Comparison of ENCODE assay signal across 22 cellular contexts in genomic region chr10:26278295-26278694, GRCh38.
A peak's percentile ranks its signal among the peaks of the same experiment; 100 is the strongest.
DNase-seq lines count a peak whose midpoint lies in the region; ATAC-seq, FAIRE-seq and TF ChIP-seq lines count a peak whose summit lies in the region.
"Had no signal": no experiment of that assay in that cellular context is flagged by ENCODE, and none has a peak within 500 bp of the region (broad histone marks: within the 10 kb centered on the region; RNA-seq: fewer than 3 reads in every experiment).

No MANE protein-coding gene starts in this region.

- H3K36me3 ChIP-seq in HepG2 (replicated peaks in 1 of 2; ENCODE audit: control insufficient read depth in 1 of 2, insufficient read depth in 2 of 2, low read length in 2 of 2) (no peaks in the 10 kb centered on the region), right lobe of liver (no peaks in the 10 kb centered on the region), H1 (ENCODE audit: control insufficient read depth in 2 of 4, insufficient read depth in 4 of 4, low read length in 3 of 4) (no peaks in the 10 kb centered on the region), trophoblast cell (ENCODE audit: control insufficient read depth in 1 of 2, insufficient read depth in 2 of 2, low read length in 2 of 2) (no peaks in the 10 kb centered on the region)
- H3K36me3 ChIP-seq: BE2C, BLaER1 had no signal

- H3K9me3 ChIP-seq in HepG2 (ENCODE audit: low read length): no peaks in the 10 kb centered on the region
- H3K9me3 ChIP-seq in right lobe of liver: no peaks in the 10 kb centered on the region
- H3K9me3 ChIP-seq in H1 (ENCODE audit: insufficient read depth in 2 of 2, low read depth in 1 of 2, low read length in 1 of 2): no peaks in the 10 kb centered on the region
- H3K9me3 ChIP-seq in trophoblast cell (ENCODE audit: insufficient read depth, low read depth, low read length): peaks cover 2% of the 10 kb centered on the region
- H3K9me3 ChIP-seq: BE2C, BLaER1, Caco-2 had no signal

- TF ChIP-seq RAD21 in HepG2 (CRISPR knock-in tag; IDR thresholded peaks at IDR 0.05) (no peak), H1 (IDR thresholded peaks at IDR 0.05 in 1 of 2, conservative IDR thresholded peaks at IDR 0.05 in 1 of 2; ENCODE audit: low read depth in 2 of 2, low read length in 2 of 2) (no peak)

- CTCF ChIA-PET in HepG2 (lab: Yijun Ruan, JAX; ENCODE audit: low intra/inter-chr PET ratio, low total read pairs): no interaction called here
- CTCF ChIA-PET in H1 (lab: Charles Lee; ENCODE audit: partially characterized antibody): interaction anchor here (3.7 kb wide), 1 partner anchor 403 kb away, joined by 11 read pairs; no protein-coding TSS in a partner anchor
- CTCF ChIA-PET in activated naive CD4-positive, alpha-beta T cell treated with anti-CD3 and anti-CD28 coated beads for 36 hours (lab: Charles Lee): no interaction called here

- DNase-seq in HepG2 (ENCODE audit: low spot score) (no peak), right lobe of liver (no peak), OCI-M1 (lab: John Stamatoyannopoulos, UW) (peak; percentile 9), H1 (ENCODE audit: low read depth in 1 of 2, low spot score in 2 of 2) (no peak), trophoblast cell (peak in 1 of 2 donors; percentile 12)
- no peak for DNase-seq in activated naive CD4-positive, alpha-beta T cell treated with anti-CD3 and anti-CD28 coated beads for 36 hours
- DNase-seq: ACHN; BE2C; C1 segment of cervical spinal cord; Caco-2; Calu3; CD4-positive, alpha-beta T cell; CD8-positive, alpha-beta T cell; DMS79 treated with DMSO at 0.1 percent for 48 hours; GF-D8 had no signal

- TF ChIP-seq CTCF in HepG2 (CRISPR knock-in tag; IDR thresholded peaks at IDR 0.05) (no peak), right lobe of liver (IDR thresholded peaks at IDR 0.05) (no peak), H1 (IDR thresholded peaks at IDR 0.05; ENCODE audit: control extremely low read depth in 1 of 3, insufficient read depth in 1 of 3, low read depth in 1 of 3, low read length in 3 of 3) (no peak)

- H2BK5ac ChIP-seq in H1 (ENCODE audit: low read depth, low read length) (no peak overlapping the region), trophoblast cell (ENCODE audit: low read depth, low read length, poor library complexity) (no peak overlapping the region)

- no peak overlapping the region for H3K18ac ChIP-seq in H1 (ENCODE audit: extremely low read depth, low read length)
- H3K18ac ChIP-seq in trophoblast cell (ENCODE audit: low read length): no peak overlapping the region

- no peak overlapping the region for H2AK5ac ChIP-seq in H1 (ENCODE audit: low read depth, low read length)
- peak overlapping the region; percentile 65 for H2AK5ac ChIP-seq in trophoblast cell (ENCODE audit: low read length)

- no peak overlapping the region for H2AFZ ChIP-seq in HepG2 (ENCODE audit: low read length)
- H2AFZ ChIP-seq in H1 (ENCODE audit: low read length): no peak overlapping the region
- no peak overlapping the region for H2AFZ ChIP-seq in trophoblast cell (ENCODE audit: insufficient read depth, low read length, poor library complexity)

- H2BK15ac ChIP-seq in H1 (ENCODE audit: low read length): no peak overlapping the region

- POLR2A ChIA-PET in HepG2 (lab: Yijun Ruan, JAX): no interaction called here
- POLR2A ChIA-PET in H1 (lab: Charles Lee; ENCODE audit: partially characterized antibody): no interaction called here

- no peak overlapping the region for H4K12ac ChIP-seq in trophoblast cell (ENCODE audit: low read depth, low read length)

- no peak overlapping the region for H2BK12ac ChIP-seq in H1 (ENCODE audit: low read depth, low read length)
- no peak overlapping the region for H2BK12ac ChIP-seq in trophoblast cell (ENCODE audit: low read length)

- H3K4me2 ChIP-seq in HepG2 (ENCODE audit: low read depth, low read length) (no peak overlapping the region), H1 (ENCODE audit: insufficient read depth in 1 of 2, low read depth in 2 of 2, low read length in 2 of 2) (no peak overlapping the region), trophoblast cell (ENCODE audit: low read length) (no peak overlapping the region)
- H3K4me2 ChIP-seq: BLaER1 had no signal

- no peaks in the 10 kb centered on the region for H3K36me3 Mint-ChIP-seq in activated naive CD4-positive, alpha-beta T cell treated with anti-CD3 and anti-CD28 coated beads for 36 hours (ENCODE audit: low read depth)
- H3K36me3 Mint-ChIP-seq: CD8-positive, alpha-beta T cell had no signal

- TF ChIP-seq EP300 in HepG2 (IDR thresholded peaks at IDR 0.05; ENCODE audit: low read depth in 2 of 2, low read length in 2 of 2): no peak
- no peak for TF ChIP-seq EP300 in HepG2 (CRISPR knock-in tag; IDR thresholded peaks at IDR 0.05; ENCODE audit: borderline replicate concordance)
- no peak for TF ChIP-seq EP300 in H1 (IDR thresholded peaks at IDR 0.05; ENCODE audit: borderline replicate concordance in 1 of 2, low read depth in 2 of 2, low read length in 2 of 2)

- H3K9me3 Mint-ChIP-seq in activated naive CD4-positive, alpha-beta T cell treated with anti-CD3 and anti-CD28 coated beads for 36 hours: no peaks in the 10 kb centered on the region
- H3K9me3 Mint-ChIP-seq: CD4-positive, alpha-beta T cell; CD8-positive, alpha-beta T cell had no signal

- H3K4me1 Mint-ChIP-seq in activated naive CD4-positive, alpha-beta T cell treated with anti-CD3 and anti-CD28 coated beads for 36 hours (ENCODE audit: low read depth): no peaks in the 10 kb centered on the region

- no peak overlapping the region for H4K5ac ChIP-seq in H1 (ENCODE audit: insufficient read length, low read depth, low read length)

- H3K4me3 Mint-ChIP-seq in activated naive CD4-positive, alpha-beta T cell treated with anti-CD3 and anti-CD28 coated beads for 36 hours: no peak overlapping the region
- H3K4me3 Mint-ChIP-seq: CD4-positive, alpha-beta T cell; CD8-positive, alpha-beta T cell had no signal

- H3K23ac ChIP-seq in H1 (ENCODE audit: insufficient read length): no peak overlapping the region
- no peak overlapping the region for H3K23ac ChIP-seq in trophoblast cell (ENCODE audit: low read length)

- FAIRE-seq in HepG2 (lab: Jason Lieb, UNC) (no peak), H1 (lab: Jason Lieb, UNC) (no peak)
- FAIRE-seq: D721Med, G401.6, GM12891 had no signal

- H4K20me1 ChIP-seq in HepG2 (ENCODE audit: insufficient read depth, low read length): no peaks in the 10 kb centered on the region
- no peaks in the 10 kb centered on the region for H4K20me1 ChIP-seq in H1 (replicated peaks in 1 of 2; ENCODE audit: control insufficient read depth in 1 of 2, insufficient read depth in 2 of 2, low read length in 2 of 2)
- H4K20me1 ChIP-seq: BLaER1 had no signal

- H3K27ac Mint-ChIP-seq in activated naive CD4-positive, alpha-beta T cell treated with anti-CD3 and anti-CD28 coated beads for 36 hours: no peak overlapping the region
- H3K27ac Mint-ChIP-seq: CD4-positive, alpha-beta T cell; CD8-positive, alpha-beta T cell had no signal

- ATAC-seq in HepG2 (no peak), right lobe of liver (no peak), GM18873 (IDR thresholded peaks at IDR 0.05; ENCODE audit: low FRiP score, unreplicated experiment) (no peak), HG02588 (IDR thresholded peaks at IDR 0.05; ENCODE audit: unreplicated experiment) (no peak)
- ATAC-seq: CD8-positive, alpha-beta T cell had no signal

- H3K27me3 ChIP-seq in HepG2 (ENCODE audit: control insufficient read depth in 1 of 2, insufficient read depth in 2 of 2, low read length in 2 of 2) (peaks cover 0 to 27% of the 10 kb centered on the region in 2 experiments; a peak in 2 of 5 replicates), right lobe of liver (no peaks in the 10 kb centered on the region), H1 (replicated peaks in 1 of 4; ENCODE audit: control insufficient read depth in 3 of 4, extremely low read depth in 1 of 4, insufficient read depth in 3 of 4, low read length in 3 of 4) (no peaks in the 10 kb centered on the region), trophoblast cell (ENCODE audit: insufficient read depth, low read length) (no peaks in the 10 kb centered on the region)
- H3K27me3 ChIP-seq: BE2C, BLaER1 had no signal

- H3K27me3 Mint-ChIP-seq in activated naive CD4-positive, alpha-beta T cell treated with anti-CD3 and anti-CD28 coated beads for 36 hours (ENCODE audit: low read depth): no peaks in the 10 kb centered on the region

- TF ChIP-seq POLR2A in HepG2 (IDR thresholded peaks at IDR 0.05; ENCODE audit: insufficient read depth in 1 of 2, low read depth in 2 of 2, low read length in 2 of 2) (no peak), right lobe of liver (IDR thresholded peaks at IDR 0.05) (no peak), H1 (IDR thresholded peaks at IDR 0.05; ENCODE audit: control extremely low read depth in 1 of 2, low read depth in 2 of 2, low read length in 2 of 2) (no peak)

- no peak overlapping the region for H3K27ac ChIP-seq in HepG2 (ENCODE audit: extremely low read length, insufficient read depth, low read length)
- no peak overlapping the region for H3K27ac ChIP-seq in right lobe of liver
- H3K27ac ChIP-seq in H1 (ENCODE audit: low read depth, low read length): no peak overlapping the region
- H3K27ac ChIP-seq in trophoblast cell (ENCODE audit: low read depth, low read length): peak overlapping the region; percentile 69
- H3K27ac ChIP-seq: 22Rv1, BLaER1 had no signal

- in situ Hi-C loops in HepG2 (cut with HindIII; ENCODE audit: extremely low pct_ligation_motif_present, low pct_unique_long_range_greater_than_20kb): no loop called here

- H2BK20ac ChIP-seq in H1 (ENCODE audit: low read length): no peak overlapping the region

- no peaks in the 10 kb centered on the region for H3K23me2 ChIP-seq in H1 (ENCODE audit: low read depth, low read length)

- no peak overlapping the region for H2BK120ac ChIP-seq in H1 (replicated peaks; ENCODE audit: low read depth, low read length)
- no peak overlapping the region for H2BK120ac ChIP-seq in trophoblast cell (ENCODE audit: insufficient read depth, low read length, poor library complexity)

- no peak overlapping the region for H3K56ac ChIP-seq in H1 (replicated peaks; ENCODE audit: insufficient read length, low read depth, low read length)

- no peaks in the 10 kb centered on the region for H3K79me2 ChIP-seq in HepG2 (ENCODE audit: insufficient read depth, low read length)
- H3K79me2 ChIP-seq in H1 (ENCODE audit: control insufficient read depth in 1 of 2, insufficient read depth in 2 of 2, low read length in 2 of 2): no peaks in the 10 kb centered on the region
- no peaks in the 10 kb centered on the region for H3K79me2 ChIP-seq in trophoblast cell (ENCODE audit: control insufficient read depth, insufficient read depth, low read length, poor library complexity)

- H3K79me1 ChIP-seq in H1 (ENCODE audit: low read depth, low read length) (no peaks in the 10 kb centered on the region), trophoblast cell (ENCODE audit: low read length) (no peaks in the 10 kb centered on the region)

- H3K4me1 ChIP-seq in HepG2 (ENCODE audit: insufficient read depth, low read length) (no peaks in the 10 kb centered on the region), right lobe of liver (no peaks in the 10 kb centered on the region), H1 (replicated peaks in 1 of 4; ENCODE audit: control insufficient read depth in 3 of 4, insufficient read depth in 4 of 4, low read length in 3 of 4) (no peaks in the 10 kb centered on the region), trophoblast cell (ENCODE audit: control insufficient read depth in 1 of 2, insufficient read depth in 2 of 2, low read length in 2 of 2) (peaks cover 5 to 15% of the 10 kb centered on the region in 2 experiments)
- H3K4me1 ChIP-seq: BE2C, BLaER1, Caco-2 had no signal

- H3K4ac ChIP-seq in H1 (replicated peaks; ENCODE audit: insufficient read length, low read depth, low read length) (no peak overlapping the region), trophoblast cell (ENCODE audit: low read depth, low read length) (no peak overlapping the region)

- intact Hi-C loops in HepG2 (cut with micrococcal nuclease; ENCODE audit: unreplicated experiment): no loop called here
- intact Hi-C loops in right lobe of liver (cut with DNase I): no loop called here
- intact Hi-C loops in activated naive CD4-positive, alpha-beta T cell treated with anti-CD3 and anti-CD28 coated beads for 36 hours (cut with micrococcal nuclease): no loop called here

- H3K4me3 ChIP-seq in HepG2 (replicated peaks in 1 of 3; ENCODE audit: insufficient read depth in 1 of 3, low read depth in 2 of 3, low read length in 3 of 3) (no peak overlapping the region), right lobe of liver (no peak overlapping the region), H1 (ENCODE audit: extremely low read depth in 1 of 4, insufficient read depth in 2 of 4, low read depth in 3 of 4, low read length in 4 of 4) (no peak overlapping the region), trophoblast cell (ENCODE audit: low read depth, low read length) (no peak overlapping the region)
- H3K4me3 ChIP-seq: BLaER1 had no signal

- WGBS in HepG2 (ENCODE audit: low lambda C conversion rate): 10% methylated on average over 3 of the region's 3 CpGs
- 86% methylated on average over 3 of the region's 3 CpGs for WGBS in right lobe of liver (ENCODE audit: insufficient coverage, low coverage, low lambda C conversion rate, missing lambda C conversion rate)
- WGBS in H1 (ENCODE audit: extremely low coverage in 1 of 2, insufficient coverage in 1 of 2, insufficient read length in 1 of 2, insufficient replicate concordance in 2 of 2, low coverage in 1 of 2, low lambda C conversion rate in 2 of 2, missing lambda C conversion rate in 1 of 2), 2 experiments: 95% methylated on average over 3 of the region's 3 CpGs; no CpG with 5 or more reads in 1 of the 2 experiments
- WGBS in trophoblast cell (ENCODE audit: extremely low coverage, insufficient coverage, insufficient read length): no CpG with 5 or more reads among the region's 3 CpGs

- H4K91ac ChIP-seq in H1 (replicated peaks; ENCODE audit: insufficient read length, low read length): no peak overlapping the region
- no peak overlapping the region for H4K91ac ChIP-seq in trophoblast cell (ENCODE audit: low read depth, low read length)

- no peak overlapping the region for H3K14ac ChIP-seq in H1 (ENCODE audit: insufficient read length)
- peak overlapping the region; percentile 46 for H3K14ac ChIP-seq in trophoblast cell (ENCODE audit: low read length)

- no TSS peak for BruUV-seq in HepG2 (replicated peaks; lab: Mats Ljungman, UMichigan)

- no peak overlapping the region for H3K9ac ChIP-seq in HepG2 (ENCODE audit: insufficient read depth, low read depth, low read length)
- no peak overlapping the region for H3K9ac ChIP-seq in H1 (replicated peaks in 1 of 4; ENCODE audit: extremely low read depth in 1 of 4, low read depth in 3 of 4, low read length in 3 of 4)
- no peak overlapping the region for H3K9ac ChIP-seq in trophoblast cell (ENCODE audit: low read length)
- H3K9ac ChIP-seq: BLaER1 had no signal

- H4K8ac ChIP-seq in H1 (ENCODE audit: extremely low read depth, insufficient read depth, low read length) (no peak overlapping the region), trophoblast cell (ENCODE audit: low read depth, low read length) (no peak overlapping the region)

Comparison
In these comparisons a context has a peak if more than half of its experiments do, and no peak if none do; other contexts are left out.
1. Of the 41 proteins assayed by ChIP-seq in both HepG2 and H1: peak only in HepG2: none; only in H1: KDM1A; in both: none; in neither: 40.